ENCODE assay signal across 9 cellular contexts in the genomic region with DNA sequence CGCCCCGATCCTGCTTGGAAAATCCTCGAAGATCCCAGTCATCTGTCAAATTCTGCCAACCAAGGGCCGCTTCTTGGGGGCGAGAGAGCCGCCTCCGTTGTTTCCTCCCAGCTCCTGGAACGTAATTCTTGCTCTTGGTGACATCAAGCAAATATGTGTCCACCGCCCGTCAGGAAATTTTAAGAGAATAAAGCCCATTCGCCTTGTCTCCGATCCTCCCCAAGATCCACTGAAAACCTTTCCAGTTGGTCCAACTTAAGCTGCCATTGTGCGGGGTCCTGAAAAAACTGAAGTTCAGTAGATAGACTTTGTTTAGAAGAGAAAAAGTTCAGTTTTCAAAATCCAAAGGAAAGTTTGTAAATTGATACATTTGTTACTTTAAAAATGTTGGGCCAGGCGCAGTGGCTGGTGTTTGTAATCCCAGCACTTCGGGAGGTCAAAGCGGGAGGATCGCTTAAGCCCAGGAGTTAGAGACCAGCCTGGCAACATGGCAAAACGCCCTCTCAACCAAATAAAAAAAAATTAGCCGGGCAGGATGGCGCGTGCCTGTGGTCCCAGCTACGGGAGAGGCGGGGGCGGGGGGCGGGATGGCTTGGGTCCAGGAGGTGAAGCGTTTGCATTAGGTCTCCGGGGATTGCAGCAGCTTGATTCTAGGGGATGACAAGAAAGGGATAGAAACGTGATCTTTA. TPM values are rescaled to one million over a fixed set of nuclear protein-coding genes. Genes with fewer than 3 reads are reported as not detected.
DNase-seq lines count a peak whose midpoint lies in the region; ATAC-seq, FAIRE-seq and TF ChIP-seq lines count a peak whose summit lies in the region.
"Had no signal": no experiment of that assay in that cellular context is flagged by ENCODE, and none has a peak within 500 bp of the region (broad histone marks: within the 10 kb centered on the region; RNA-seq: fewer than 3 reads in every experiment).

No MANE protein-coding gene starts in this region.

- FAIRE-seq in astrocyte (lab: Jason Lieb, UNC) (no peak), keratinocyte (lab: Jason Lieb, UNC) (no peak)
- FAIRE-seq: TTC549 had no signal

- H3K4me2 ChIP-seq in astrocyte (ENCODE audit: low read length) = peak overlapping the region; percentile 92
- H3K4me2 ChIP-seq in keratinocyte (ENCODE audit: control insufficient read depth, extremely low read depth, insufficient read depth, low read depth, low read length) = peak overlapping the region; percentile 68

- dilution Hi-C loops in keratinocyte (cut with MboI; ENCODE audit: extremely low pct_ligation_motif_present, low sequenced_read_pairs) = no loop called here

- H3K4me3 ChIP-seq in astrocyte (ENCODE audit: insufficient read depth, low read depth, low read length) (peak overlapping the region; percentile 94), keratinocyte (ENCODE audit: control insufficient read depth in 2 of 3, extremely low read depth in 1 of 3, insufficient read depth in 2 of 3, low read depth in 1 of 3, low read length in 3 of 3) (peak overlapping the region; percentile 85 to 92 (median 88))

- H4K20me1 ChIP-seq in astrocyte (ENCODE audit: insufficient read depth, low read length) = peaks cover 17% of the 10 kb centered on the region
- H4K20me1 ChIP-seq in keratinocyte (ENCODE audit: control insufficient read depth, extremely low read depth, insufficient read depth, low read length) = no peaks in the 10 kb centered on the region

- H3K79me2 ChIP-seq in astrocyte (ENCODE audit: insufficient read depth, low read length) = peaks cover 40% of the 10 kb centered on the region
- peaks cover 39% of the 10 kb centered on the region for H3K79me2 ChIP-seq in keratinocyte (ENCODE audit: control insufficient read depth, insufficient read depth, low read length)

- H3K27me3 Mint-ChIP-seq in astrocyte (ENCODE audit: low read depth, unreplicated experiment) = peaks cover 10% of the 10 kb centered on the region
- H3K27me3 Mint-ChIP-seq in stimulated activated naive CD8-positive, alpha-beta T cell treated with anti-CD3 and anti-CD28 coated beads, Interleukin-15, amount 100 ng/mL, for 72 hours = no peaks in the 10 kb centered on the region

- no peaks in the 10 kb centered on the region for H3K9me1 ChIP-seq in keratinocyte (ENCODE audit: control insufficient read depth, extremely low read depth, insufficient read depth, low read length)

- peak overlapping the region; percentile 93 for H3K4me3 Mint-ChIP-seq in astrocyte (ENCODE audit: unreplicated experiment)
- H3K4me3 Mint-ChIP-seq in stimulated activated naive CD8-positive, alpha-beta T cell treated with anti-CD3 and anti-CD28 coated beads, Interleukin-15, amount 100 ng/mL, for 72 hours = peak overlapping the region; percentile 94 to 98

- peak overlapping the region; percentile 94 for H3K9ac ChIP-seq in astrocyte (ENCODE audit: low read length)
- no peak overlapping the region for H3K9ac ChIP-seq in keratinocyte (ENCODE audit: control insufficient read depth, extremely low read depth, insufficient read depth, low read length)

- peaks cover 18% of the 10 kb centered on the region for H3K4me1 Mint-ChIP-seq in astrocyte (ENCODE audit: low read depth, unreplicated experiment)
- peaks cover 56% of the 10 kb centered on the region for H3K4me1 Mint-ChIP-seq in stimulated activated naive CD8-positive, alpha-beta T cell treated with anti-CD3 and anti-CD28 coated beads, Interleukin-15, amount 100 ng/mL, for 72 hours

- peak overlapping the region; percentile 91 for H2AFZ ChIP-seq in astrocyte (ENCODE audit: low read depth, low read length)
- peak overlapping the region; percentile 2 for H2AFZ ChIP-seq in keratinocyte (ENCODE audit: control insufficient read depth, low read length)

- H3K9me3 ChIP-seq in astrocyte (ENCODE audit: insufficient read depth, low read depth, low read length) = no peaks in the 10 kb centered on the region
- H3K9me3 ChIP-seq in keratinocyte (ENCODE audit: control insufficient read depth, low read depth, low read length) = no peaks in the 10 kb centered on the region

- H3K36me3 ChIP-seq in astrocyte (ENCODE audit: insufficient read depth, low read length) = peaks cover 8% of the 10 kb centered on the region
- no peaks in the 10 kb centered on the region for H3K36me3 ChIP-seq in keratinocyte (ENCODE audit: control insufficient read depth in 2 of 2, extremely low read depth in 1 of 2, insufficient read depth in 2 of 2, low read length in 2 of 2)

- no peaks in the 10 kb centered on the region for H3K36me3 Mint-ChIP-seq in astrocyte (ENCODE audit: low read depth, unreplicated experiment)

- H3K9me3 Mint-ChIP-seq in astrocyte (ENCODE audit: unreplicated experiment) = no peaks in the 10 kb centered on the region
- H3K9me3 Mint-ChIP-seq in stimulated activated naive CD8-positive, alpha-beta T cell treated with anti-CD3 and anti-CD28 coated beads, Interleukin-15, amount 100 ng/mL, for 72 hours = peaks cover 7 to 9% of the 10 kb centered on the region in 2 donors

- DNase-seq in DMS79 (lab: John Stamatoyannopoulos, UW) (peak; percentile 2), M059J (ENCODE audit: low read depth) (peak; percentile 27), astrocyte (ENCODE audit: low read depth) (peak; percentile 0), keratinocyte (ENCODE audit: low read depth, low spot score) (no peak), COLO668 (lab: John Stamatoyannopoulos, UW; ENCODE audit: unreplicated experiment) (no peak)
- no peak for DNase-seq in stimulated activated naive CD8-positive, alpha-beta T cell treated with anti-CD3 and anti-CD28 coated beads, Interleukin-15, amount 100 ng/mL, for 72 hours
- no peak for DNase-seq in stimulated activated CD4-positive, alpha-beta T cell treated with anti-CD3 and anti-CD28 coated beads, Interleukin-15, amount 100 ng/mL, for 24 hours

- peak overlapping the region; percentile 85 for H3K27ac Mint-ChIP-seq in astrocyte (ENCODE audit: unreplicated experiment)
- peak overlapping the region; percentile 89 to 93 for H3K27ac Mint-ChIP-seq in stimulated activated naive CD8-positive, alpha-beta T cell treated with anti-CD3 and anti-CD28 coated beads, Interleukin-15, amount 100 ng/mL, for 72 hours

- H3K27ac ChIP-seq in astrocyte (ENCODE audit: low read depth, low read length) (peak overlapping the region; percentile 81), keratinocyte (ENCODE audit: control insufficient read depth, insufficient read depth, low read length) (no peak overlapping the region)

- H3K4me1 ChIP-seq in astrocyte (ENCODE audit: insufficient read depth, low read length) = peaks cover 10% of the 10 kb centered on the region
- H3K4me1 ChIP-seq in keratinocyte (ENCODE audit: control insufficient read depth, extremely low read depth, insufficient read depth, low read length) = peaks cover 14% of the 10 kb centered on the region

- H3K27me3 ChIP-seq in astrocyte (ENCODE audit: insufficient read depth, low read length) (no peaks in the 10 kb centered on the region), keratinocyte (ENCODE audit: control insufficient read depth, extremely low read depth, insufficient read depth, low read length) (no peaks in the 10 kb centered on the region)

- ATAC-seq in stimulated activated naive CD8-positive, alpha-beta T cell treated with anti-CD3 and anti-CD28 coated beads, Interleukin-15, amount 100 ng/mL, for 72 hours = no peak
- no peak for ATAC-seq in HG02938 (IDR thresholded peaks at IDR 0.05; ENCODE audit: unreplicated experiment)

- TF ChIP-seq CTCF in astrocyte (IDR thresholded peaks at IDR 0.05; ENCODE audit: insufficient read depth, low read depth, low read length) (no peak), keratinocyte (optimal IDR thresholded peaks at IDR 0.05 in 1 of 3, IDR thresholded peaks at IDR 0.05 in 1 of 3, conservative IDR thresholded peaks at IDR 0.05 in 1 of 3; ENCODE audit: extremely low read depth in 1 of 3, insufficient read depth in 2 of 3, low read length in 3 of 3) (no peak)

RNA-seq across cellular contexts. Expression of a gene that starts 1.0 kb away (rescaled TPM):
- 24.8 and 25.1 TPM in 2 replicates for total RNA-seq in M059J (2014; rRNA removed; shearing (Covaris generic))
- total RNA-seq in astrocyte = 27.9 and 29.4 TPM in 2 replicates
- polyA plus RNA-seq in keratinocyte = 11.4 to 18.0 TPM (median 13.5 TPM) in 3 replicates
- polyA plus RNA-seq in keratinocyte (2011; ENCODE audit: low read depth) = 22.9 TPM
- 5.9 and 14.7 TPM in 2 replicates for polyA plus RNA-seq in keratinocyte (2011; cell fraction: cytosol; rRNA removed)
- polyA plus RNA-seq in keratinocyte (2011; cell fraction: nucleus; rRNA removed) = 25.7 and 29.0 TPM in 2 replicates
- polyA plus RNA-seq in keratinocyte (2012; ENCODE audit: low replicate concordance) = 11.3 and 18.4 TPM in 2 replicates
- polyA minus RNA-seq in keratinocyte = 6.2 to 24.0 TPM (median 17.1 TPM) in 3 replicates
- polyA minus RNA-seq in keratinocyte (2011; cell fraction: cytosol; rRNA and poly(A)+ RNA removed) = 17.5 TPM
- polyA minus RNA-seq in keratinocyte (2011; cell fraction: nucleus; rRNA and poly(A)+ RNA removed) = 25.4 and 55.6 TPM in 2 replicates

Comparison
In these comparisons a context has a peak if more than half of its experiments do, and no peak if none do; other contexts are left out.
1. DNase-seq: peak in DMS79 (single experiment), M059J (single experiment) and astrocyte (single experiment); none in keratinocyte (single experiment), stimulated activated naive CD8-positive, alpha-beta T cell treated with anti-CD3 and anti-CD28 coated beads, Interleukin-15, amount 100 ng/mL, for 72 hours (0 of 2), COLO668 (single experiment) and stimulated activated CD4-positive, alpha-beta T cell treated with anti-CD3 and anti-CD28 coated beads, Interleukin-15, amount 100 ng/mL, for 24 hours (single experiment).